In the genomic region with DNA sequence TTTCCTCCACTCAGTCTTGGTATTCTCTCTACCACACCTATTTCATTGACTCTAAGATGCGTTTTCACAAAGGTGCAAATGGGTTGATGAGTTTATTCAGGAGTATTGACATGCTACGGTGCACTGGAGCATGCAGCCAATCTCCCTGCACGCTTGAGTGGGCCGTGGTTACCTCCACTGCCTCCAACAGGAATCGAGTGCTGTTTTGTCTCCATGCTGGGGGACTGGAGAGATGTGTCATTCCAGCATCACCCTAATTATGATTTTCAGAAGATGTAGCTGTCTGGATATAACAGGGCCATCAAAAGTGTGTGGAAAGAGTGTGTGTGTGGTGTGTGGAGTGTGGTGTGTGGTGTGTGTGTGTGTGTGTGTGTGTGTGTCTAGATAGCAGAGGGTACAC, we compare ENCODE assay signal across 25 cellular contexts.
"Had no signal": no experiment of that assay in that cellular context is flagged by ENCODE, and none has a peak within 500 bp of the region (broad histone marks: within the 10 kb centered on the region; RNA-seq: fewer than 3 reads in every experiment).

No MANE protein-coding gene starts in this region.

- H3K4me3 ChIP-seq: breast epithelium, esophagus muscularis mucosa, left ventricle myocardium inferior, lung, mucosa of descending colon, pancreas, prostate gland, sigmoid colon, thoracic aorta had no signal

- H3K27me3 ChIP-seq: breast epithelium, esophagus muscularis mucosa, foreskin keratinocyte, pancreas, sigmoid colon had no signal

- ATAC-seq: activated CD8-positive, alpha-beta T cell treated with anti-CD3 and anti-CD28 coated beads for 36 hours; activated naive CD8-positive, alpha-beta T cell treated with anti-CD3 and anti-CD28 coated beads, Interleukin-2, amount 50 U/mL, for 24 hours; activated T-cell treated with anti-CD3 and anti-CD28 coated beads, Interleukin-2, amount 50 U/mL, for 4 hours; activated T-helper 17 cell treated with anti-CD3 and anti-CD28 coated beads, Interleukin-2, amount 50 U/mL, for 72 hours; foreskin keratinocyte; mucosa of descending colon; natural killer cell treated with Interleukin-12 subunit alpha and Interleukin-12 subunit beta and Interleukin-15 and Interleukin-18, amount 100 ng/mL, for 72 hours; pancreas; stimulated activated effector memory CD8-positive, alpha-beta T cell treated with anti-CD3 and anti-CD28 coated beads, Interleukin-12 subunit alpha, Interleukin-12 subunit beta, amount 100 ng/mL, for 72 hours had no signal

- H3K4me1 ChIP-seq: breast epithelium, esophagus muscularis mucosa, foreskin keratinocyte, left ventricle myocardium inferior, pancreas, prostate gland, sigmoid colon had no signal

- H3K27ac ChIP-seq: breast epithelium, esophagus muscularis mucosa, foreskin keratinocyte, left ventricle myocardium inferior, pancreas, prostate gland, sigmoid colon, thoracic aorta had no signal

- H3K9me3 ChIP-seq: breast epithelium, esophagus muscularis mucosa, left ventricle myocardium inferior, mucosa of descending colon, pancreas, prostate gland, sigmoid colon, thoracic aorta had no signal

- H3K36me3 ChIP-seq: breast epithelium, esophagus muscularis mucosa, left ventricle myocardium inferior, pancreas, prostate gland, sigmoid colon, thoracic aorta had no signal

- FAIRE-seq: pancreas, small intestine, urothelium cell line had no signal

- DNase-seq: activated B cell treated with CpG ODN at 0.5 μM for 24 hours; activated CD4-positive, alpha-beta T cell treated with anti-CD3 and anti-CD28 coated beads, Interleukin-2, amount 50 U/mL, for 1 hour; activated CD8-positive, alpha-beta T cell treated with anti-CD3 and anti-CD28 coated beads for 36 hours; activated naive CD8-positive, alpha-beta T cell treated with anti-CD3 and anti-CD28 coated beads, Interleukin-2, amount 50 U/mL, for 24 hours; activated T-cell treated with anti-CD3 and anti-CD28 coated beads, Interleukin-2, amount 50 U/mL, for 4 hours; central memory CD4-positive, alpha-beta T cell; dermis blood vessel endothelial cell; effector CD4-positive, alpha-beta T cell; foreskin keratinocyte; left ventricle myocardium inferior; mucosa of descending colon; pancreas; sigmoid colon; small intestine; stimulated activated CD4-positive, alpha-beta T cell treated with anti-CD3 and anti-CD28 coated beads, Interleukin-4, amount 100 ng/mL, for 24 hours; trophoblast cell had no signal
